Comparison of ENCODE assay signal across 8 cellular contexts in genomic region chr12:49131973-49132461, GRCh38. TPM values are rescaled to one million over a fixed set of nuclear protein-coding genes. Genes with fewer than 3 reads are reported as not detected.
DNase-seq lines count a peak whose midpoint lies in the region; ATAC-seq and TF ChIP-seq lines count a peak whose summit lies in the region.

No MANE protein-coding gene starts in this region.

- TF ChIP-seq CTCF in AG04449 (IDR thresholded peaks at IDR 0.05; ENCODE audit: insufficient read depth, low read length, missing control alignments) (no peak), GM12865 (IDR thresholded peaks at IDR 0.05; ENCODE audit: insufficient read depth, low read depth, low read length, missing control alignments) (no peak)

- WGBS in aorta, 2 donors, result 7 to 9% methylated on average over 6 of the region's 6 CpGs

- CTCF ChIA-PET in AG04449 (lab: Yijun Ruan, JAX), result interaction anchor here (0.8 to 5.7 kb wide), 9 partner anchors 11 to 131 kb away, joined by 3 to 93 read pairs (median 17); partner anchors contain the start of gene RHEBL1

- intact Hi-C loops in aorta (cut with DNase I), result loop anchor here (2.0 to 10.0 kb wide), 5 partner anchors 21 to 133 kb away; partner anchors contain the start of genes TUBA1A (in 2 of the 2), KMT2D (in 1 of the 2), LMBR1L (in 1 of the 2) and TUBA1C (in 1 of the 2)

- peak overlapping the region; percentile 79 for H3K9ac ChIP-seq in NT2/D1 (ENCODE audit: insufficient read length, low read depth)

- POLR2A ChIA-PET in AG04449 (lab: Yijun Ruan, JAX), result interaction anchor here (1.0 to 4.4 kb wide), 14 partner anchors 9 to 139 kb away, joined by 3 to 37 read pairs (median 21); partner anchors contain the start of genes LMBR1L and TUBA1A

- ATAC-seq in aorta (ENCODE audit: low FRiP score) (no peak), HG03571 (IDR thresholded peaks at IDR 0.05; ENCODE audit: unreplicated experiment) (no peak)

- DNase-seq in AG04449 (ENCODE audit: low read depth, low spot score) (no peak), GM12865 (ENCODE audit: low read depth) (no peak), NT2/D1 (ENCODE audit: low read depth, low spot score) (no peak), cerebellum (ENCODE audit: low spot score) (peak; percentile 53), midbrain (lab: John Stamatoyannopoulos, UW) (peak; percentile 44), aorta (no peak)
- DNase-seq in central memory CD4-positive, alpha-beta T cell, result no peak

- peaks cover 37% of the 10 kb centered on the region for H3K36me3 ChIP-seq in NT2/D1 (ENCODE audit: insufficient read depth, insufficient read length, low read length)
- peaks cover 0 to 4% of the 10 kb centered on the region in 2 donors for H3K36me3 ChIP-seq in aorta (ENCODE audit: control insufficient read depth in 1 of 2, insufficient read depth in 2 of 2, low read length in 1 of 2)

- peak overlapping the region; percentile 42 to 88 for H3K27ac ChIP-seq in aorta (ENCODE audit: low read depth in 1 of 2, low read length in 2 of 2)

- H3K4me1 ChIP-seq in NT2/D1 (ENCODE audit: insufficient read depth, insufficient read length), result peaks cover 3% of the 10 kb centered on the region
- H3K4me1 ChIP-seq in aorta (ENCODE audit: control insufficient read depth in 1 of 2, insufficient read depth in 2 of 2, low read length in 2 of 2), result no peaks in the 10 kb centered on the region

- H3K9me3 ChIP-seq in NT2/D1 (ENCODE audit: insufficient read depth, low read length), result no peaks in the 10 kb centered on the region
- H3K9me3 ChIP-seq in aorta (ENCODE audit: control insufficient read depth, low read length), result no peaks in the 10 kb centered on the region

- H3K4me3 ChIP-seq in AG04449 (ENCODE audit: low read depth, low read length) (peak overlapping the region; percentile 58), GM12865 (ENCODE audit: low read depth, low read length) (peak overlapping the region; percentile 72), NT2/D1 (ENCODE audit: insufficient read length, low read depth) (peak overlapping the region; percentile 32), aorta (ENCODE audit: low read length in 2 of 2) (peak overlapping the region; percentile 72 to 98)

- no peaks in the 10 kb centered on the region for H3K27me3 ChIP-seq in NT2/D1 (ENCODE audit: insufficient read depth, insufficient read length)
- H3K27me3 ChIP-seq in aorta (ENCODE audit: control insufficient read depth in 1 of 2, insufficient read depth in 2 of 2, low read length in 1 of 2), result no peaks in the 10 kb centered on the region

RNA-seq across cellular contexts. Expression of gene TUBA1B, which starts 0.8 kb away (rescaled TPM):
- total RNA-seq in cerebellum, result 671 TPM
- total RNA-seq in aorta, result 100 to 1,000 TPM; 403 to 813 TPM
- polyA plus RNA-seq in aorta, result 100 to 1,000 TPM; 619 to 672 TPM

RNA-seq across cellular contexts. Expression of gene LMBR1L, which starts 21.4 kb away (rescaled TPM):
- 79.4 TPM for total RNA-seq in cerebellum
- total RNA-seq in aorta, result 100 to 1,000 TPM in 1 of 2 donors, 10 to 100 TPM in 1; 69.2 to 104 TPM
- polyA plus RNA-seq in aorta, result 100 to 1,000 TPM in 1 of 2 donors, 1 to 10 TPM in 1; 5.6 to 160 TPM

RNA-seq across cellular contexts. Expression of gene DHH, which starts 37.4 kb away (rescaled TPM):
- total RNA-seq in cerebellum (0.54 TPM), aorta (1 to 10 TPM; 1.3 to 3.6 TPM)
- polyA plus RNA-seq in aorta, result under 1 TPM in 1 of 2 donors, not detected in 1; 0.33 TPM

RNA-seq across cellular contexts. Expression of gene TUBA1A, which starts 56.9 kb away (rescaled TPM):
- total RNA-seq in cerebellum, result 3,426 TPM
- total RNA-seq in aorta, result 100 to 1,000 TPM; 148 to 253 TPM
- polyA plus RNA-seq in aorta, result 100 to 1,000 TPM; 102 to 172 TPM

Comparison
In these comparisons a context has a peak if more than half of its experiments do, and no peak if none do; other contexts are left out.
1. DNase-seq: peak in cerebellum (single experiment) and midbrain (single experiment); none in AG04449 (single experiment), GM12865 (single experiment), NT2/D1 (single experiment), aorta (0 of 2) and central memory CD4-positive, alpha-beta T cell (single experiment).
2. H3K4me3 ChIP-seq: peak in every context shown above with its lines; median percentile 85 in aorta; 72 in GM12865; 58 in AG04449; 32 in NT2/D1.